In genomic region chr2:70280242-70280798, GRCh38 we compare ENCODE assay signal across 20 cellular contexts.
"Had no signal": no experiment of that assay in that cellular context is flagged by ENCODE, and none has a peak within 500 bp of the region (broad histone marks: within the 10 kb centered on the region; RNA-seq: fewer than 3 reads in every experiment).

No MANE protein-coding gene starts in this region.

- H3K27me3 ChIP-seq: body of pancreas, esophagus muscularis mucosa, heart right ventricle, pancreas, testis, upper lobe of left lung had no signal

- H3K4me3 Mint-ChIP-seq: activated CD4-positive, alpha-beta memory T cell treated with anti-CD3 and anti-CD28 coated beads, Interleukin-2, amount 10 ng/mL, durations not matched to agents 7 days and 5 days; central memory CD8-positive, alpha-beta T cell; stimulated activated memory B cell treated with anti-CD40 and anti-IgM and Interleukin-4, amounts not matched to agents 10 μg/mL and 1 μg/mL and 100 μg/mL, for 72 hours had no signal

- H3K27ac ChIP-seq: body of pancreas, coronary artery, esophagus muscularis mucosa, heart right ventricle, pancreas, testis, upper lobe of left lung had no signal

- H3K27ac Mint-ChIP-seq: activated CD4-positive, alpha-beta memory T cell treated with anti-CD3 and anti-CD28 coated beads, Interleukin-2, amount 10 ng/mL, durations not matched to agents 7 days and 5 days; stimulated activated memory B cell treated with anti-CD40 and anti-IgM and Interleukin-4, amounts not matched to agents 10 μg/mL and 1 μg/mL and 100 μg/mL, for 72 hours had no signal

- H3K4me1 ChIP-seq: body of pancreas, pancreas, testis, upper lobe of left lung had no signal

- ATAC-seq: activated naive CD4-positive, alpha-beta T cell treated with anti-CD3 and anti-CD28 coated beads, Interleukin-2, amount 50 U/mL, for 72 hours; body of pancreas; heart right ventricle; left ventricle myocardium superior; pancreas; sciatic nerve; SK-N-SH treated with all-trans-retinoic acid at 6 μM for 48 hours; stimulated activated memory B cell treated with anti-CD40 and anti-IgM and Interleukin-4, amounts not matched to agents 10 μg/mL and 1 μg/mL and 100 μg/mL, for 72 hours had no signal

- H3K4me3 ChIP-seq: body of pancreas, coronary artery, esophagus muscularis mucosa, heart right ventricle, pancreas, testis, upper lobe of left lung had no signal

- H3K27me3 Mint-ChIP-seq: activated CD4-positive, alpha-beta memory T cell treated with anti-CD3 and anti-CD28 coated beads, Interleukin-2, amount 10 ng/mL, durations not matched to agents 7 days and 5 days; central memory CD8-positive, alpha-beta T cell; stimulated activated memory B cell treated with anti-CD40 and anti-IgM and Interleukin-4, amounts not matched to agents 10 μg/mL and 1 μg/mL and 100 μg/mL, for 72 hours had no signal

- H3K9me3 ChIP-seq: body of pancreas, esophagus muscularis mucosa, heart right ventricle, pancreas, testis, upper lobe of left lung had no signal

- DNase-seq: activated CD4-positive, alpha-beta memory T cell treated with anti-CD3 and anti-CD28 coated beads, Interleukin-2, amount 10 ng/mL, durations not matched to agents 7 days and 5 days; activated CD4-positive, alpha-beta T cell treated with anti-CD3 and anti-CD28 coated beads for 48 hours; activated CD4-positive, CD25-positive, alpha-beta regulatory T cell; activated gamma-delta T cell treated with Interleukin-2 at 50 U/mL for 16 hours; body of pancreas; heart right ventricle; left ventricle myocardium superior; pancreas; stimulated activated CD4-positive, alpha-beta T cell treated with anti-CD3 and anti-CD28 coated beads, Interleukin-4, amount 100 ng/mL, for 24 hours; T-helper 1 cell; T1000; testis; upper lobe of left lung had no signal

- H3K9me3 Mint-ChIP-seq: activated CD4-positive, alpha-beta memory T cell treated with anti-CD3 and anti-CD28 coated beads, Interleukin-2, amount 10 ng/mL, durations not matched to agents 7 days and 5 days; activated naive CD4-positive, alpha-beta T cell treated with anti-CD3 and anti-CD28 coated beads, Interleukin-2, amount 50 U/mL, for 72 hours; central memory CD8-positive, alpha-beta T cell; stimulated activated memory B cell treated with anti-CD40 and anti-IgM and Interleukin-4, amounts not matched to agents 10 μg/mL and 1 μg/mL and 100 μg/mL, for 72 hours had no signal
